In the genomic region with DNA sequence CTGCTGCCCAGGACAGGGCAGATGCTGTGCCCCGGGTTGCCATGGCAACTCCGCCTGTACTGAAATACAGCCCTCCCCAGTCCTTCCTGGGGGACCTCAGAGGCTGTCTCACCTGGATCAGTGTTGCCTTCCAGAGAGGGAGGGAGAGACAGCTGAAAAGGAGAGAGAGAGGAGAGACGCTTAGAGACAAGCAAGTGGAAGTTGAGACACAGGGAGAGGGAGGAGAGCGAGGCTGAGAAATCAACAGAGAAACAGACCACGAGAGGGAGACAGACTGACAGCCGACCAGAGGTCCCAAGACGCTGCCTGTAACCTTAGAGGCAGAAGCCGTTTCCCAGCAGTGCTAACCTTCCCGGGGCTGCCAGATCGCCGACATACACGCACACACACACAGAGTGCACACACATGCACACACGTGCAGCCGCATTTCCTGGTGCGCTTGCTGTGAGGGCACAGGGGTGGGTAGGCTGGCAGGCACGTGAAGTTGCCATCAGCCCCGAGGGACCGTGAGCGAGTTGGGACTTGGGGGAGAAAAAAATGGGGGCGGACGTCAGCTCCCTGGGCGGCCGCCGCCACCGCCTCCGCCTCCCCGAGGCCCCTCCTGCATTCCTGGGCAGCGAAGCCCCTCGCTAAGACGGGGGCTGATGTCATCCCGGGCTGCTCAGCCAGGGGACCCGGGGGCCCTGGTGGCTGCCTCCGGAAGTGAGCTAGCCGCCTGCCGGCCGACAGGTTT, we compare ENCODE assay signal across 8 cellular contexts.
A peak's percentile ranks its signal among the peaks of the same experiment; 100 is the strongest.
DNase-seq lines count a peak whose midpoint lies in the region; ATAC-seq and TF ChIP-seq lines count a peak whose summit lies in the region.

No MANE protein-coding gene starts in this region.

- peaks cover 5% of the 10 kb centered on the region for H3K4me1 Mint-ChIP-seq in Caco-2 (ENCODE audit: low read depth, unreplicated experiment)

- H3K36me3 Mint-ChIP-seq in Caco-2 (ENCODE audit: insufficient read depth, unreplicated experiment), result peaks cover 6% of the 10 kb centered on the region

- H3K9me3 ChIP-seq in Caco-2 (no peaks in the 10 kb centered on the region), NT2/D1 (ENCODE audit: insufficient read depth, low read length) (no peaks in the 10 kb centered on the region)

- H3K4me1 ChIP-seq in Caco-2 (peaks cover 15% of the 10 kb centered on the region; the same call in 1 of the 2 replicates), NT2/D1 (ENCODE audit: insufficient read depth, insufficient read length) (peaks cover 13% of the 10 kb centered on the region)

- POLR2A ChIA-PET in Caco-2 (lab: Charles Lee), result no interaction called here

- TF ChIP-seq CTCF in Caco-2 (IDR thresholded peaks at IDR 0.05; ENCODE audit: insufficient read depth in 1 of 2, low read depth in 1 of 2, low read length in 1 of 2, severe bottlenecking in 1 of 2, unreplicated experiment in 1 of 2) (peak; percentile 64 to 68), HL-60 (IDR thresholded peaks at IDR 0.05; ENCODE audit: insufficient read depth, low read length) (peak; percentile 45), epithelial cell of proximal tubule (conservative IDR thresholded peaks at IDR 0.05; ENCODE audit: low read depth, low read length) (peak; percentile 75)

- H3K27me3 Mint-ChIP-seq in Caco-2 (ENCODE audit: insufficient read depth, unreplicated experiment), result no peaks in the 10 kb centered on the region

- peak overlapping the region; percentile 94 for H3K9ac ChIP-seq in NT2/D1 (ENCODE audit: insufficient read length, low read depth)

- H3K4me3 ChIP-seq in Caco-2 (ENCODE audit: low read depth, low read length), result peak overlapping the region; percentile 62
- H3K4me3 ChIP-seq in HL-60 (replicated peaks; ENCODE audit: insufficient read depth, low read length), result peak overlapping the region; percentile 13
- H3K4me3 ChIP-seq in NT2/D1 (ENCODE audit: insufficient read length, low read depth), result peak overlapping the region; percentile 53
- H3K4me3 ChIP-seq in epithelial cell of proximal tubule (ENCODE audit: low read depth, low read length), result peak overlapping the region; percentile 72

- ATAC-seq in HG02885 (IDR thresholded peaks at IDR 0.05; ENCODE audit: poor library complexity, unreplicated experiment), result no peak

- H3K4me3 Mint-ChIP-seq in Caco-2 (ENCODE audit: unreplicated experiment), result peak overlapping the region; percentile 83

- peak; percentile 86 to 87 for DNase-seq in Caco-2
- DNase-seq in HL-60 (ENCODE audit: low read depth in 1 of 2, low spot score in 1 of 2), result peak; percentile 1 to 47
- peak; percentile 49 for DNase-seq in NT2/D1 (ENCODE audit: low read depth, low spot score)
- peak; percentile 32 for DNase-seq in activated T-cell treated with anti-CD3 and anti-CD28 coated beads for 48 hours (ENCODE audit: low read depth)
- DNase-seq in epithelial cell of proximal tubule (ENCODE audit: low read depth), result peak; percentile 85
- peak; percentile 77 for DNase-seq in mucosa of gallbladder (ENCODE audit: low spot score)
- peak; percentile 18 to 30 for DNase-seq in stimulated activated CD8-positive, alpha-beta memory T cell treated with anti-CD3 and anti-CD28 coated beads, Interleukin-2, amount 100 ng/mL, for 48 hours (ENCODE audit: low read depth in 2 of 2)

- no peaks in the 10 kb centered on the region; the same call in 1 of the 2 replicates for H3K36me3 ChIP-seq in Caco-2 (ENCODE audit: control insufficient read depth, insufficient read depth, low read length)
- H3K36me3 ChIP-seq in NT2/D1 (ENCODE audit: insufficient read depth, insufficient read length, low read length), result peaks cover 11% of the 10 kb centered on the region

- intact Hi-C loops in Caco-2 (cut with micrococcal nuclease; ENCODE audit: unreplicated experiment), result loop anchor here (1.0 to 2.0 kb wide), 3 partner anchors 25 to 62 kb away; no protein-coding TSS in a partner anchor

- BruUV-seq in Caco-2 (replicated peaks; lab: Mats Ljungman, UMichigan), result no TSS peak

- peak overlapping the region; percentile 96 for H3K27ac Mint-ChIP-seq in Caco-2 (ENCODE audit: unreplicated experiment)

- H3K27ac ChIP-seq in HL-60 (replicated peaks), result no peak overlapping the region

- no peaks in the 10 kb centered on the region for H3K9me3 Mint-ChIP-seq in Caco-2 (ENCODE audit: unreplicated experiment)

- CTCF ChIA-PET in Caco-2 (lab: Charles Lee), result interaction anchor here (0.6 to 3.2 kb wide), 19 partner anchors 12 to 1240 kb away, joined by 3 to 17 read pairs (median 4); a partner anchor contains a TSS

- no peaks in the 10 kb centered on the region for H3K27me3 ChIP-seq in Caco-2 (replicated peaks; ENCODE audit: control insufficient read depth, insufficient read depth, low read length)
- H3K27me3 ChIP-seq in HL-60 (ENCODE audit: insufficient read depth, poor library complexity, severe bottlenecking), result peaks cover 18% of the 10 kb centered on the region
- no peaks in the 10 kb centered on the region for H3K27me3 ChIP-seq in NT2/D1 (ENCODE audit: insufficient read depth, insufficient read length)

Comparison
In these comparisons a context has a peak if more than half of its experiments do, and no peak if none do; other contexts are left out.
1. DNase-seq: peak in every context shown above with its lines; median percentile 86 in Caco-2; 85 in epithelial cell of proximal tubule; 77 in mucosa of gallbladder; 49 in NT2/D1; 32 in activated T-cell treated with anti-CD3 and anti-CD28 coated beads for 48 hours; 24 in HL-60; 24 in stimulated activated CD8-positive, alpha-beta memory T cell treated with anti-CD3 and anti-CD28 coated beads, Interleukin-2, amount 100 ng/mL, for 48 hours.
2. H3K4me3 ChIP-seq: peak in every context shown above with its lines; median percentile 72 in epithelial cell of proximal tubule; 62 in Caco-2; 53 in NT2/D1; 13 in HL-60.